In the genomic region with DNA sequence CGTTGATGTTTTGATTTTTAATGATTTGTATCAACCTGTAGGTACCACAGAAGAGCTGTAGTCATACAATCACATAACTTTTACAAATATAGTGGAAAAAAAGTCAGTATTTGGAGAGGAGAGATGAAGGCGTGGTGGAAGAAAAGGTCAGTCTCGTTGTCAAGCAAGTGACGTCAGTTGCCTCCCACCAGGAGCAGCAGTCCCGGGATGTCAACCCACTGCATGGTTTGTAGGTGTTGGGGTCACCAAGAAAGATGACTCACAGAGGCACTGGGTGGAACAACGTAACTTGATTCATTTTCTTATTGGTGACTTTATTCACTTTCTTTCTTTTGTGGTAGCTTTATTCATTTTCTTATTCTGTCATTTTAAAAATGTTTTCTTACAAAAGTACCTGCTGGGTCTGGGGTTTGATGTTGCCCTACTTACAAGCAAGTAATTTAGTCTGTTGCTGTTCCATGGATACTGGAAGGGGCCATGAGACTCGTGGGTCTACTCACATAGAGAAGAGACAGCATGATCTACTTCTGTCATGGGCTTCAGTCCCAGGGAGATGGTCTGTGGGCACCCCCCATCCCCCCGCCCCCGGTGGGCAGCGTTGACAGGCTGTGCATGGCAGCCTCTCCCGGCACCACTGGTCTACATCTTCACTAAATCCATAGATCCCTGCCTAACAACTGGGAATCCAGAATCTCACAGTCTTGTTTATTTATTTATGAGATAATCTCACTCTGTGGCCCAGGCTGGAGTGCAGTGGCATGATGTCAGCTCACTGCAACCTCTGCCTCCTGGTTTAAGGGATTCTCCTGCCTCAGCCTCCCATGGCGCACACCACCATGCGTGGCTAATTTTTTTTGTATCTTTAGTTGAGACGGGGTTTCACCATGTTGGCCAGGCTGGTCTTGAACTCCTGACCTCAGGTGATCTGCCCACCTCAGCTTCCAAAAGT, we compare ENCODE assay signal across 12 cellular contexts.
DNase-seq lines count a peak whose midpoint lies in the region; ATAC-seq and TF ChIP-seq lines count a peak whose summit lies in the region.
"Had no signal": no experiment of that assay in that cellular context is flagged by ENCODE, and none has a peak within 500 bp of the region (broad histone marks: within the 10 kb centered on the region; RNA-seq: fewer than 3 reads in every experiment).

No MANE protein-coding gene starts in this region.

- ATAC-seq in HG03571 (IDR thresholded peaks at IDR 0.05; ENCODE audit: unreplicated experiment) = no peak

- H3K27ac ChIP-seq in substantia nigra (ENCODE audit: low read depth, low read length, poor library complexity, severe bottlenecking) = peak overlapping the region; percentile 60

- peak; percentile 60 for DNase-seq in activated naive CD4-positive, alpha-beta T cell treated with Interleukin-2 at 50 U/mL for 16 hours
- DNase-seq in activated naive CD4-positive, alpha-beta T cell (lab: John Stamatoyannopoulos, UW) = no peak
- peak; percentile 27 for DNase-seq in activated naive CD8-positive, alpha-beta T cell treated with anti-CD3 and anti-CD28 coated beads, Interleukin-2, amount 50 U/mL, for 16 hours (ENCODE audit: low read depth, low spot score)
- peak; percentile 71 for DNase-seq in stimulated activated CD4-positive, alpha-beta T cell treated with anti-CD3 and anti-CD28 coated beads, Interleukin-15, amount 100 ng/mL, for 24 hours
- no peak for DNase-seq in substantia nigra (lab: John Stamatoyannopoulos, UW)
- DNase-seq in HEK293T (ENCODE audit: extremely low spot score) = no peak
- no peak for DNase-seq in NK-92 (lab: John Stamatoyannopoulos, UW; ENCODE audit: unreplicated experiment)
- DNase-seq: DMS79 treated with DMSO at 0.1 percent for 48 hours, endodermal cell, glutamatergic neuron, NCI-H1048 had no signal

- POLR2A ChIA-PET in HEK293T (lab: Yijun Ruan, JAX) = no interaction called here

- CTCF ChIA-PET in HEK293T (lab: Yijun Ruan, JAX) = no interaction called here

TF ChIP-seq in HEK293T, 16 proteins besides CTCF, POLR2A, EP300 and RAD21:
- no peak for TF ChIP-seq FOXA1 (IDR thresholded peaks at IDR 0.05)
- TF ChIP-seq L3MBTL2 (conservative IDR thresholded peaks at IDR 0.05) = no peak
- TF ChIP-seq LEF1 (IDR thresholded peaks at IDR 0.05; ENCODE audit: borderline replicate concordance) = no peak
- TF ChIP-seq SP1 (IDR thresholded peaks at IDR 0.05) = no peak
- TF ChIP-seq BHLHE40 (IDR thresholded peaks at IDR 0.05; ENCODE audit: borderline replicate concordance) = no peak
- no peak for TF ChIP-seq HDGF (IDR thresholded peaks at IDR 0.05; ENCODE audit: borderline replicate concordance)
- TF ChIP-seq NFRKB (IDR thresholded peaks at IDR 0.05) = no peak

Comparison
In these comparisons a context has a peak if more than half of its experiments do, and no peak if none do; other contexts are left out.
1. DNase-seq: peak in activated naive CD4-positive, alpha-beta T cell treated with Interleukin-2 at 50 U/mL for 16 hours (single experiment), activated naive CD8-positive, alpha-beta T cell treated with anti-CD3 and anti-CD28 coated beads, Interleukin-2, amount 50 U/mL, for 16 hours (single experiment) and stimulated activated CD4-positive, alpha-beta T cell treated with anti-CD3 and anti-CD28 coated beads, Interleukin-15, amount 100 ng/mL, for 24 hours (single experiment); none in activated naive CD4-positive, alpha-beta T cell (0 of 4), substantia nigra (0 of 49), HEK293T (single experiment) and NK-92 (single experiment).